30 cellular contexts compared by ENCODE assay signal in genomic region chr1:239321877-239322276, GRCh38.
"Had no signal": no experiment of that assay in that cellular context is flagged by ENCODE, and none has a peak within 500 bp of the region (broad histone marks: within the 10 kb centered on the region; RNA-seq: fewer than 3 reads in every experiment).

No MANE protein-coding gene starts in this region.

- H3K9me3 ChIP-seq: ascending aorta, breast epithelium, Peyer's patch, SK-N-SH had no signal

- H3K4me1 ChIP-seq: ascending aorta, breast epithelium, Peyer's patch, SJSA1 had no signal

- H3K4me3 ChIP-seq: ascending aorta, breast epithelium, Peyer's patch, SJSA1 had no signal

- H3K27ac ChIP-seq: ascending aorta, breast epithelium, Peyer's patch, SJSA1 had no signal

- FAIRE-seq: TTC549 had no signal

- DNase-seq: activated CD4-positive, alpha-beta T cell treated with anti-CD3 and anti-CD28 coated beads for 36 hours; activated CD4-positive, alpha-beta T cell treated with anti-CD3 and anti-CD28 coated beads, Interleukin-2, amount 10 ng/mL, durations not matched to agents 7 days and 5 days; activated CD4-positive, alpha-beta T cell treated with anti-CD3 and anti-CD28 coated beads, Interleukin-2, amount 50 U/mL, for 48 hours; activated CD8-positive, alpha-beta T cell treated with anti-CD3 and anti-CD28 coated beads, Interleukin-2, amount 10 ng/mL, durations not matched to agents 7 days and 5 days; activated gamma-delta T cell; activated naive CD4-positive, alpha-beta T cell treated with Interleukin-2 at 50 U/mL for 16 hours; activated naive CD8-positive, alpha-beta T cell treated with anti-CD3 and anti-CD28 coated beads, Interleukin-2, amount 10 ng/mL, durations not matched to agents 7 days and 5 days; activated T-cell treated with anti-CD3 and anti-CD28 coated beads, Interleukin-2, amount 50 U/mL, for 24 hours; amygdala; Karpas-422; KBM-7; MM.1S; MV-4-11; NCI-H1092; NCI-H1694; NCI-H2107; NCI-H226; NCI-H446 treated with DMSO at 0.1 percent for 48 hours; NCI-H526; NCI-H82; NK-92 treated with Interleukin-12 subunit alpha and Interleukin-12 subunit beta, amount 100 ng/mL, for 24 hours; PC-3; Peyer's patch; RPMI8226; SHP77 treated with DMSO at 0.1 percent for 48 hours; SK-N-SH had no signal

- H3K27me3 ChIP-seq: ascending aorta, breast epithelium, Peyer's patch, SJSA1 had no signal

- H3K36me3 ChIP-seq: ascending aorta, breast epithelium, Peyer's patch, SJSA1 had no signal
